Comparison of ENCODE assay signal across 21 cellular contexts in the genomic region with DNA sequence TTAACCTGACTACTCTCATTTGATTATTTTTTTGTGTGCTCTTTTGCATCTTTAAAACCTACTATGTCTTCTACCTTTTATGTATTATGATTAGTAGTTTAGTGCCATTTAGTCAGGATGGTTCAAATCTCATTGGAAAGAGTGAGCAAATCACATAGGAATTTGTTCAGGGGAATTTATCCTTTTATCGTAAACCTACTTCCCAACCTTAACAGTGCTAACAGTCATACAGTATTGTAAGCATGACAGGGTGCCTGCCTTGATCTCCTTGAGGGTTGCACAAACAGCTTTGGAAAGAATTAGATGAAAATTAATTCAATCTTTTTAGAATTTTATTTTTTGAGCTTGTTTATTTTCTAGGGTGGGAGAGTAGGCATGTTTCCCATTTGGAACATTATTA.
"Had no signal": no experiment of that assay in that cellular context is flagged by ENCODE, and none has a peak within 500 bp of the region (broad histone marks: within the 10 kb centered on the region; RNA-seq: fewer than 3 reads in every experiment).

No MANE protein-coding gene starts in this region.

- H3K27me3 ChIP-seq: dorsolateral prefrontal cortex, tibial artery, uterus had no signal

- DNase-seq: activated CD4-positive, alpha-beta T cell treated with anti-CD3 and anti-CD28 coated beads, Interleukin-2, amount 10 ng/mL, durations not matched to agents 7 days and 5 days; activated CD8-positive, alpha-beta T cell treated with anti-CD3 and anti-CD28 coated beads, Interleukin-2, amount 10 ng/mL, durations not matched to agents 7 days and 5 days; activated naive CD4-positive, alpha-beta T cell treated with anti-CD3 and anti-CD28 coated beads for 36 hours; activated T-cell treated with anti-CD3 and anti-CD28 coated beads, Interleukin-2, amount 50 U/mL, for 24 hours; foreskin melanocyte; glutamatergic neuron; hypothalamus; mammary epithelial cell; nephron progenitor cell; occipital lobe; stimulated activated CD4-positive, alpha-beta T cell treated with anti-CD3 and anti-CD28 coated beads, Interleukin-12 subunit alpha, Interleukin-12 subunit beta, amount 100 ng/mL, for 4 hours; stimulated activated CD4-positive, alpha-beta T cell treated with anti-CD3 and anti-CD28 coated beads, Interleukin-1b, Interleukin-23, amount 100 ng/mL, for 48 hours; stimulated activated CD8-positive, alpha-beta memory T cell treated with anti-CD3 and anti-CD28 coated beads, Interleukin-4, amount 100 ng/mL, for 48 hours; stimulated activated naive CD4-positive, alpha-beta T cell; T1000; tibial artery; uterus had no signal

- H3K36me3 ChIP-seq: uterus had no signal

- H3K9me3 ChIP-seq: tibial artery, uterus had no signal

- FAIRE-seq: colon, keratinocyte had no signal

- H3K4me3 ChIP-seq: dorsolateral prefrontal cortex, tibial artery, uterus had no signal

- H3K4me1 ChIP-seq: uterus had no signal

- H3K27ac ChIP-seq: epithelial cell of prostate, tibial artery, uterus had no signal
